Comparison of ENCODE assay signal across 21 cellular contexts in genomic region chr1:36764796-36765195, GRCh38.
DNase-seq lines count a peak whose midpoint lies in the region.
"Had no signal": no experiment of that assay in that cellular context is flagged by ENCODE, and none has a peak within 500 bp of the region (broad histone marks: within the 10 kb centered on the region; RNA-seq: fewer than 3 reads in every experiment).

No MANE protein-coding gene starts in this region.

- intact Hi-C loops in posterior vena cava (cut with DNase I): no loop called here

- H3K79me1 ChIP-seq in mesendoderm (ENCODE audit: low read length): no peaks in the 10 kb centered on the region

- no peaks in the 10 kb centered on the region for H3K79me2 ChIP-seq in mesendoderm (ENCODE audit: control insufficient read depth, insufficient read depth, low read length)

- WGBS in mesendoderm (ENCODE audit: extremely low coverage, insufficient coverage, low lambda C conversion rate): no CpG with 5 or more reads among the region's 2 CpGs

- H3K56ac ChIP-seq in mesendoderm (ENCODE audit: low read length): peak overlapping the region; percentile 37

- no peak overlapping the region for H4K8ac ChIP-seq in mesendoderm (ENCODE audit: low read depth, low read length)

- no peak overlapping the region for H2BK15ac ChIP-seq in mesendoderm (replicated peaks; ENCODE audit: low read depth)

- H3K36me3 ChIP-seq in mesendoderm (ENCODE audit: control insufficient read depth, insufficient read depth, low read length): no peaks in the 10 kb centered on the region
- H3K36me3 ChIP-seq: ascending aorta, cardiac muscle cell, heart right ventricle had no signal

- H3K4me2 ChIP-seq in mesendoderm (ENCODE audit: low read length): peak overlapping the region; percentile 10

- H2BK120ac ChIP-seq in mesendoderm (ENCODE audit: low read depth, low read length): no peak overlapping the region

- no peak overlapping the region for H3K4ac ChIP-seq in mesendoderm (ENCODE audit: low read depth, low read length)

- no peak overlapping the region for H3K9ac ChIP-seq in mesendoderm (ENCODE audit: low read length)

- H3K4me1 ChIP-seq in mesendoderm (ENCODE audit: control insufficient read depth, low read depth, low read length): peaks cover 26% of the 10 kb centered on the region
- H3K4me1 ChIP-seq: ascending aorta, foreskin keratinocyte, heart right ventricle had no signal

- no peak overlapping the region for H4K5ac ChIP-seq in mesendoderm (ENCODE audit: low read length)

- H3K27ac ChIP-seq in mesendoderm (ENCODE audit: low read depth, low read length): peak overlapping the region; percentile 7
- H3K27ac ChIP-seq: ascending aorta, cardiac muscle cell, coronary artery, foreskin keratinocyte, heart right ventricle had no signal

- DNase-seq in NCI-H146 (lab: John Stamatoyannopoulos, UW): peak; percentile 64
- no peak for DNase-seq in NCI-H146 treated with DMSO at 0.1 percent for 48 hours (lab: John Stamatoyannopoulos, UW; ENCODE audit: unreplicated experiment)
- peak; percentile 49 for DNase-seq in NCI-H1694 (lab: John Stamatoyannopoulos, UW)
- DNase-seq in NCI-H82 (lab: John Stamatoyannopoulos, UW): peak; percentile 99
- DNase-seq in mesendoderm: peak; percentile 85
- no peak for DNase-seq in NCI-H345 treated with DMSO at 0.1 percent for 48 hours (lab: John Stamatoyannopoulos, UW; ENCODE audit: unreplicated experiment)
- no peak for DNase-seq in stimulated activated naive CD4-positive, alpha-beta T cell treated with Interleukin-2 at 50 U/mL for 16 hours (lab: John Stamatoyannopoulos, UW)
- DNase-seq in posterior vena cava (ENCODE audit: low spot score): no peak
- DNase-seq: 8988T; activated CD4-positive, alpha-beta T cell treated with anti-CD3 and anti-CD28 coated beads, Interleukin-2, amount 10 ng/mL, durations not matched to agents 24 days and 14 days; activated effector memory CD4-positive, alpha-beta T cell treated with anti-CD3 and anti-CD28 coated beads, Interleukin-2, amount 50 U/mL, for 16 hours; activated naive CD8-positive, alpha-beta T cell treated with anti-CD3 and anti-CD28 coated beads, Interleukin-2, amount 10 ng/mL, durations not matched to agents 7 days and 5 days; activated T-cell treated with anti-CD3 and anti-CD28 coated beads, Interleukin-2, amount 50 U/mL, for 1 hour; foreskin keratinocyte; heart right ventricle; left cardiac atrium; NCI-H226; SHP77 had no signal

- no peaks in the 10 kb centered on the region for H3K27me3 ChIP-seq in mesendoderm (ENCODE audit: insufficient read depth, low read length, poor library complexity)
- H3K27me3 ChIP-seq: ascending aorta, cardiac muscle cell, foreskin keratinocyte had no signal

- no peak overlapping the region for H3K23ac ChIP-seq in mesendoderm (ENCODE audit: low read length)

- no peak overlapping the region for H3K4me3 ChIP-seq in mesendoderm (ENCODE audit: low read length)
- H3K4me3 ChIP-seq: ascending aorta, cardiac muscle cell, coronary artery, heart right ventricle had no signal

- peak overlapping the region; percentile 22 for H3K18ac ChIP-seq in mesendoderm (ENCODE audit: low read length)

- H2BK5ac ChIP-seq in mesendoderm (ENCODE audit: low read length): peak overlapping the region; percentile 47

- no peak overlapping the region for H2AK5ac ChIP-seq in mesendoderm (ENCODE audit: low read length)

Comparison
In these comparisons a context has a peak if more than half of its experiments do, and no peak if none do; other contexts are left out.
1. DNase-seq: peak in NCI-H146 (single experiment), NCI-H1694 (single experiment), NCI-H82 (single experiment) and mesendoderm (single experiment); none in NCI-H146 treated with DMSO at 0.1 percent for 48 hours (single experiment), NCI-H345 treated with DMSO at 0.1 percent for 48 hours (single experiment), stimulated activated naive CD4-positive, alpha-beta T cell treated with Interleukin-2 at 50 U/mL for 16 hours (single experiment) and posterior vena cava (single experiment).